In the genomic region with DNA sequence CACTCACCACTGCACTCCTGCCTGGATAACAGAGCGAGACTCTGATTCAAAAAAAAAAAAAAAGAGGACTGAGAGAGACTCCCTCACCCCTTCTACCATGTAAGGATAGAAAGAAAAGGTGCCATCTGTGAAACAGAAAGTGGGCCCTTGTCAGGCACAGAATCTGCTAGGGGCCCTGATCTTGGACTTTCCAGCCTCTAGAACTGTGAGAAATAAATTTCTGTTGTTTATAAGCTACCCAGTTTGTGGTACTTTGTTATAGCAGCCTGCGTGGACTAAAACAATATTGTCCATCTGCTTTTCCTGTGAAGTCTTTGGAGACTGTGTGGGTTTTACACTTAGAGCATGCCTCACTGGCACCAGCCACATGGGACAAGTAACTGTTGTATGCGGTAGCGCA, we compare ENCODE assay signal across 13 cellular contexts.
"Had no signal": no experiment of that assay in that cellular context is flagged by ENCODE, and none has a peak within 500 bp of the region (broad histone marks: within the 10 kb centered on the region; RNA-seq: fewer than 3 reads in every experiment).

No MANE protein-coding gene starts in this region.

- H3K36me3 ChIP-seq: esophagus squamous epithelium, spleen, suprapubic skin had no signal

- DNase-seq: activated CD4-positive, alpha-beta T cell treated with anti-CD3 and anti-CD28 coated beads, Interleukin-2, amount 10 ng/mL, durations not matched to agents 7 days and 5 days; activated CD8-positive, alpha-beta memory T cell treated with anti-CD3 and anti-CD28 coated beads for 24 hours; activated gamma-delta T cell treated with Interleukin-2 at 50 U/mL for 16 hours; body of pancreas; esophagus squamous epithelium; foreskin fibroblast; mesendoderm; right cardiac atrium; spleen; T-helper 9 cell; trophoblast cell had no signal

- H3K4me3 ChIP-seq: body of pancreas, suprapubic skin had no signal

- H3K27me3 ChIP-seq: body of pancreas, esophagus squamous epithelium, suprapubic skin had no signal

- H3K27ac ChIP-seq: body of pancreas, esophagus squamous epithelium, suprapubic skin had no signal

- H3K9me3 ChIP-seq: body of pancreas, esophagus squamous epithelium, spleen, suprapubic skin had no signal

- ATAC-seq: body of pancreas; natural killer cell treated with Interleukin-12 subunit alpha and Interleukin-12 subunit beta and Interleukin-15 and Interleukin-18, amount 100 ng/mL, for 72 hours; right cardiac atrium had no signal
